1 cellular context compared by ENCODE assay signal in genomic region chr15:75454471-75455418, GRCh38.
TF ChIP-seq lines count a peak whose summit lies in the region.

No MANE protein-coding gene starts in this region.

TF ChIP-seq in K562, 482 proteins besides CTCF, POLR2A, EP300 and RAD21 (continued from another document and continues in another):
- 0 out of 2 replicates have a peak, but pooled peaks have one; percentile 65 for TF ChIP-seq RERE (CRISPR knock-in tag; IDR thresholded peaks at IDR 0.05; ENCODE audit: borderline replicate concordance)
- peak; percentile 63; the same call in 1 of the 2 replicates for TF ChIP-seq ETV5 (CRISPR knock-in tag; IDR thresholded peaks at IDR 0.05; ENCODE audit: low read depth)
- peak; percentile 94 for TF ChIP-seq VEZF1 (CRISPR knock-in tag; IDR thresholded peaks at IDR 0.05)
- peak; percentile 30 for TF ChIP-seq HNRNPK (IDR thresholded peaks at IDR 0.05; ENCODE audit: low read depth, low read length, poor library complexity, severe bottlenecking)
- TF ChIP-seq USF1 (CRISPR knock-in tag; IDR thresholded peaks at IDR 0.05) = no peak
- TF ChIP-seq ZBTB33 (CRISPR knock-in tag; IDR thresholded peaks at IDR 0.05) = no peak
- peak; percentile 84 for TF ChIP-seq ZBTB7A (IDR thresholded peaks at IDR 0.05; ENCODE audit: borderline replicate concordance, control insufficient read depth, low read depth, low read length)
- peak; percentile 35; the same call in 1 of the 2 replicates for TF ChIP-seq PHF8 (IDR thresholded peaks at IDR 0.05; ENCODE audit: borderline replicate concordance, low read length)
- TF ChIP-seq CTCFL (IDR thresholded peaks at IDR 0.05; ENCODE audit: borderline replicate concordance, insufficient read depth, low read depth, low read length, poor library complexity, severe bottlenecking) = peak; percentile 10
- no peak for TF ChIP-seq XRCC4 (IDR thresholded peaks at IDR 0.05; ENCODE audit: extremely low read depth, insufficient read depth, insufficient read length)
- no peak for TF ChIP-seq STAT5A (IDR thresholded peaks at IDR 0.05; ENCODE audit: borderline replicate concordance, low read length)
- TF ChIP-seq POLR2G (IDR thresholded peaks at IDR 0.05; ENCODE audit: low read depth, low read length) = peak; percentile 71
- TF ChIP-seq HMGXB4 (CRISPR knock-in tag; IDR thresholded peaks at IDR 0.05) = 0 out of 2 replicates have a peak, but pooled peaks have one; percentile 61
- no peak for TF ChIP-seq ARID2 (IDR thresholded peaks at IDR 0.05)
- TF ChIP-seq MAZ (CRISPR knock-in tag; conservative IDR thresholded peaks at IDR 0.05 in 1 of 2, IDR thresholded peaks at IDR 0.05 in 1 of 2) = 0 out of 4 replicates have a peak, but pooled peaks of 1 of the 2 experiments have one; percentile 6
- no peak for TF ChIP-seq ZNF280B (CRISPR knock-in tag; IDR thresholded peaks at IDR 0.05)
- no peak for TF ChIP-seq ZNF77 (CRISPR knock-in tag; IDR thresholded peaks at IDR 0.05)
- TF ChIP-seq CEBPB (tag; IDR thresholded peaks at IDR 0.05) = no peak
- no peak for TF ChIP-seq HMG20A (CRISPR knock-in tag; conservative IDR thresholded peaks at IDR 0.05)
- TF ChIP-seq ZNF639 (CRISPR knock-in tag; conservative IDR thresholded peaks at IDR 0.05 in 1 of 2, IDR thresholded peaks at IDR 0.05 in 1 of 2) = peak in 1 of 2 experiments; percentile 94; a peak in 2 of 4 replicates
- no peak for TF ChIP-seq KHSRP (IDR thresholded peaks at IDR 0.05)
- TF ChIP-seq FOXJ2 (tag; IDR thresholded peaks at IDR 0.05) = no peak
- no peak for TF ChIP-seq ESRRA (IDR thresholded peaks at IDR 0.05; ENCODE audit: borderline replicate concordance, low read depth)
- TF ChIP-seq SOX6 (IDR thresholded peaks at IDR 0.05) = no peak
- peak; percentile 22 for TF ChIP-seq RBM22 (IDR thresholded peaks at IDR 0.05; ENCODE audit: low read depth, low read length, poor library complexity, severe bottlenecking)
- no peak for TF ChIP-seq THAP12 (CRISPR knock-in tag; IDR thresholded peaks at IDR 0.05)
- 0 out of 2 replicates have a peak, but pooled peaks have one; percentile 54 for TF ChIP-seq ZBTB1 (CRISPR knock-in tag; IDR thresholded peaks at IDR 0.05; ENCODE audit: borderline replicate concordance, low read depth)
- TF ChIP-seq ZNF644 (tag; IDR thresholded peaks at IDR 0.05; ENCODE audit: low read depth) = no peak
- TF ChIP-seq ZNF408 (CRISPR knock-in tag; IDR thresholded peaks at IDR 0.05; ENCODE audit: low read depth) = no peak
- peak; percentile 16 to 23 for TF ChIP-seq E2F6 (IDR thresholded peaks at IDR 0.05; ENCODE audit: borderline replicate concordance in 1 of 2, extremely low read depth in 1 of 2, insufficient read depth in 1 of 2, insufficient read length in 1 of 2, low read depth in 1 of 2, low read length in 1 of 2, poor library complexity in 1 of 2, severe bottlenecking in 1 of 2)
